Comparison of ENCODE assay signal across 8 cellular contexts in the genomic region with DNA sequence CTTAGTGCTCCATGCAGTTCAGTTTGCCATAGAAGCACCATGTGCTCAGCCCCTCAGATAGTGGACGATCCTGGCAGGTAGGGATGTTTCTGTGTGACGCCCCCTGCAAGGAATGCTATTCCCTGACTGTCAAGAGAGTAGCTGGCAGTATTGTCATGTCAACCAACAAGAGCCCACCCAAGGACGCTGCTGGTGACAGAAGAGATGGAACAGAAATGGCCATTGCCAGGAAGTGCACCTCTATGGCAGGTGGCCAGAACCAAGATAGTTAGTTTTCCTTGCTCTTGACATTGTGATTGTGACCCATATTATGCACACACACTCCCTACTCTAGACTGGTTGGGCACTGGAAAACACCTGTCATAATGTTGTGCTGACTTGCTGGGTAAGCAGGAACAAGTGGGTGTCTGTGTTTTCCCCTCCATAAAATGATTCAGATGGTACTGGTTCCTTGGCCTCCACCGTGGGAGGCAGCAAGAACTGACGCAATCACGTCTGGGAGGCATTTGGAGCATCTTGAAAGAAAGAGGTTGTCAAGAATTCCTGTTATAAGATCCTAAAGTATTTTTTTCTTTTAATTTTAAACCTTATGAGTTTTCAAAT.
DNase-seq lines count a peak whose midpoint lies in the region; ATAC-seq and TF ChIP-seq lines count a peak whose summit lies in the region.

No MANE protein-coding gene starts in this region.

- peaks cover 4% of the 10 kb centered on the region for H3K9me3 Mint-ChIP-seq in activated naive CD4-positive, alpha-beta T cell treated with anti-CD3 and anti-CD28 coated beads for 36 hours

- no peak overlapping the region for H3K4me3 Mint-ChIP-seq in activated naive CD4-positive, alpha-beta T cell treated with anti-CD3 and anti-CD28 coated beads for 36 hours

- BruUV-seq in A673 (replicated peaks; lab: Mats Ljungman, UMichigan): no TSS peak

- no peaks in the 10 kb centered on the region for H3K9me3 ChIP-seq in A673 (ENCODE audit: low read depth, low read length, poor library complexity, severe bottlenecking)
- H3K9me3 ChIP-seq in Karpas-422 (ENCODE audit: low read length): no peaks in the 10 kb centered on the region

- H2BK5ac ChIP-seq in mesendoderm (ENCODE audit: low read length): no peak overlapping the region

- intact Hi-C loops in A673 (cut with micrococcal nuclease; ENCODE audit: unreplicated experiment): no loop called here
- intact Hi-C loops in activated naive CD4-positive, alpha-beta T cell treated with anti-CD3 and anti-CD28 coated beads for 36 hours (cut with micrococcal nuclease): loop anchor here (1.0 to 5.0 kb wide), 8 partner anchors 18 to 502 kb away; no protein-coding TSS in a partner anchor

- H3K23ac ChIP-seq in mesendoderm (ENCODE audit: low read length): no peak overlapping the region

- H3K27ac ChIP-seq in A673 (ENCODE audit: low read depth, low read length, poor library complexity, severe bottlenecking): no peak overlapping the region
- H3K27ac ChIP-seq in mesendoderm (ENCODE audit: low read depth, low read length): no peak overlapping the region
- no peak overlapping the region for H3K27ac ChIP-seq in Karpas-422 (ENCODE audit: low read length)

- H3K36me3 Mint-ChIP-seq in activated naive CD4-positive, alpha-beta T cell treated with anti-CD3 and anti-CD28 coated beads for 36 hours (ENCODE audit: low read depth): peaks cover 44% of the 10 kb centered on the region

- no peak overlapping the region for H4K8ac ChIP-seq in mesendoderm (ENCODE audit: low read depth, low read length)

- CTCF ChIA-PET in A673 (lab: Charles Lee): no interaction called here
- CTCF ChIA-PET in activated naive CD4-positive, alpha-beta T cell treated with anti-CD3 and anti-CD28 coated beads for 36 hours (lab: Charles Lee): interaction anchor here (0.6 to 1.0 kb wide), 4 partner anchors 11 to 549 kb away, joined by 3 read pairs; no protein-coding TSS in a partner anchor

- H4K20me1 ChIP-seq in Karpas-422 (ENCODE audit: insufficient read depth, low read depth, low read length): no peaks in the 10 kb centered on the region

- H3K18ac ChIP-seq in mesendoderm (ENCODE audit: low read length): no peak overlapping the region

- H2BK120ac ChIP-seq in mesendoderm (ENCODE audit: low read depth, low read length): no peak overlapping the region

- H3K9me2 ChIP-seq in Karpas-422 (replicated peaks; ENCODE audit: insufficient read depth, low read length): no peaks in the 10 kb centered on the region

- H3K79me1 ChIP-seq in mesendoderm (ENCODE audit: low read length): no peaks in the 10 kb centered on the region

- no peak overlapping the region for H3K56ac ChIP-seq in mesendoderm (ENCODE audit: low read length)

- H3K4me1 ChIP-seq in A673 (ENCODE audit: insufficient read depth, low read length, poor library complexity, severe bottlenecking): peaks cover 4% of the 10 kb centered on the region
- H3K4me1 ChIP-seq in mesendoderm (ENCODE audit: control insufficient read depth, low read depth, low read length): no peaks in the 10 kb centered on the region
- H3K4me1 ChIP-seq in Karpas-422 (ENCODE audit: low read length): no peaks in the 10 kb centered on the region

- H3K79me2 ChIP-seq in mesendoderm (ENCODE audit: control insufficient read depth, insufficient read depth, low read length) (no peaks in the 10 kb centered on the region), Karpas-422 (ENCODE audit: low read length) (no peaks in the 10 kb centered on the region)

- TF ChIP-seq CTCF in A673 (conservative IDR thresholded peaks at IDR 0.05; ENCODE audit: low read depth, low read length): no peak

- H3K4ac ChIP-seq in mesendoderm (ENCODE audit: low read depth, low read length): no peak overlapping the region

- no CpG with 5 or more reads among the region's 6 CpGs for WGBS in mesendoderm (ENCODE audit: extremely low coverage, insufficient coverage, low lambda C conversion rate)

- H2BK15ac ChIP-seq in mesendoderm (replicated peaks; ENCODE audit: low read depth): no peak overlapping the region

- H3K27ac Mint-ChIP-seq in activated naive CD4-positive, alpha-beta T cell treated with anti-CD3 and anti-CD28 coated beads for 36 hours: peak overlapping the region; percentile 100

- no peak overlapping the region for H2AK5ac ChIP-seq in mesendoderm (ENCODE audit: low read length)

- H3K4me1 Mint-ChIP-seq in activated naive CD4-positive, alpha-beta T cell treated with anti-CD3 and anti-CD28 coated beads for 36 hours (ENCODE audit: low read depth): peaks cover 79% of the 10 kb centered on the region

- H3K27me3 Mint-ChIP-seq in activated naive CD4-positive, alpha-beta T cell treated with anti-CD3 and anti-CD28 coated beads for 36 hours (ENCODE audit: low read depth): no peaks in the 10 kb centered on the region

- H3K4me2 ChIP-seq in mesendoderm (ENCODE audit: low read length): no peak overlapping the region
- no peak overlapping the region for H3K4me2 ChIP-seq in Karpas-422 (ENCODE audit: low read depth, low read length, poor library complexity, severe bottlenecking)

- H3K9ac ChIP-seq in mesendoderm (ENCODE audit: low read length) (no peak overlapping the region), Karpas-422 (ENCODE audit: low read length) (no peak overlapping the region)

- POLR2A ChIA-PET in A673 (lab: Charles Lee; ENCODE audit: low non-redundant PET): no interaction called here

- no peak overlapping the region for H4K5ac ChIP-seq in mesendoderm (ENCODE audit: low read length)

- H3K36me3 ChIP-seq in A673 (ENCODE audit: insufficient read depth, low read length, poor library complexity, severe bottlenecking): no peaks in the 10 kb centered on the region
- no peaks in the 10 kb centered on the region for H3K36me3 ChIP-seq in mesendoderm (ENCODE audit: control insufficient read depth, insufficient read depth, low read length)
- no peaks in the 10 kb centered on the region for H3K36me3 ChIP-seq in Karpas-422 (ENCODE audit: insufficient read depth, low read length)

- no peaks in the 10 kb centered on the region for H3K27me3 ChIP-seq in A673 (replicated peaks; ENCODE audit: insufficient read depth, low read depth, low read length, poor library complexity)
- no peaks in the 10 kb centered on the region for H3K27me3 ChIP-seq in mesendoderm (ENCODE audit: insufficient read depth, low read length, poor library complexity)
- H3K27me3 ChIP-seq in Karpas-422 (ENCODE audit: low read length): no peaks in the 10 kb centered on the region

- H3K4me3 ChIP-seq in A673 (ENCODE audit: low read depth, low read length, poor library complexity, severe bottlenecking) (no peak overlapping the region), mesendoderm (ENCODE audit: low read length) (no peak overlapping the region), Karpas-422 (ENCODE audit: low read length) (no peak overlapping the region)

- no peak overlapping the region for H2AFZ ChIP-seq in Karpas-422 (ENCODE audit: low read length)

- no peak for ATAC-seq in GM21737 (IDR thresholded peaks at IDR 0.05; ENCODE audit: unreplicated experiment)

- peak; percentile 17 for DNase-seq in A673 (ENCODE audit: low spot score)
- peak; percentile 41 for DNase-seq in NCI-H226
- peak; percentile 75 for DNase-seq in activated naive CD4-positive, alpha-beta T cell treated with anti-CD3 and anti-CD28 coated beads for 36 hours
- DNase-seq in mesendoderm: peak; percentile 16
- DNase-seq in amniotic stem cell (lab: John Stamatoyannopoulos, UW): no peak
- no peak for DNase-seq in Karpas-422
- no peak for DNase-seq in NCI-H2171 treated with DMSO at 0.1 percent for 48 hours (lab: John Stamatoyannopoulos, UW)

Comparison
In these comparisons a context has a peak if more than half of its experiments do, and no peak if none do; other contexts are left out.
1. DNase-seq: peak in A673 (single experiment), NCI-H226 (single experiment), activated naive CD4-positive, alpha-beta T cell treated with anti-CD3 and anti-CD28 coated beads for 36 hours (single experiment) and mesendoderm (single experiment); none in amniotic stem cell (single experiment), Karpas-422 (single experiment) and NCI-H2171 treated with DMSO at 0.1 percent for 48 hours (single experiment).